Comparison of ENCODE assay signal across 11 cellular contexts in the genomic region with DNA sequence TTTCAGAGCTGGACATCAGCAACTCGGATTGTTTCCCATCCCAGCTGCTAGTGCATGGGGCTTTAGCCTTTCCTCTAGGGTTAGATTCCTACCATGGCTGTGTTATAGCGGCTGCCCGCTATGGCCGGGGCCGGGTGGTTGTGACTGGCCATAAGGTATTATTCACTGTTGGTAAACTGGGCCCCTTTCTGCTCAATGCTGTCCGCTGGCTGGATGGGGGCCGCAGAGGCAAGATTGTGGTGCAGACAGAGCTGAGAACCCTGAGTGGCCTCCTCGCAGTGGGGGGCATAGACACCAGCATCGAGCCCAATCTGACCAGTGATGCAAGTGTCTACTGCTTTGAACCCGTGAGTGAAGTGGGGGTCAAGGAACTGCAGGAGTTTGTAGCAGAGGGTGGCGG. TPM values are rescaled to one million over a fixed set of nuclear protein-coding genes. Genes with fewer than 3 reads are reported as not detected.
DNase-seq lines count a peak whose midpoint lies in the region; ATAC-seq and TF ChIP-seq lines count a peak whose summit lies in the region.
"Not testable (repeated sequence)": the region's sequence is repeated elsewhere in the genome, so short reads cannot be mapped to it uniquely, and the experiment has no call there.
"Had no signal": no experiment of that assay in that cellular context is flagged by ENCODE, and none has a peak within 500 bp of the region (broad histone marks: within the 10 kb centered on the region; RNA-seq: fewer than 3 reads in every experiment).

No MANE protein-coding gene starts in this region.

- DNase-seq in BE2C, result peak; percentile 0
- DNase-seq in activated CD8-positive, alpha-beta memory T cell treated with anti-CD3 and anti-CD28 coated beads, Interleukin-2, amount 50 U/mL, for 48 hours, result peak; percentile 22
- peak; percentile 22 for DNase-seq in chondrocyte (ENCODE audit: low spot score)
- DNase-seq in left ventricle myocardium superior, result peak; percentile 15
- peak in 2 of 3 donors; percentile 5 to 31 for DNase-seq in right lobe of liver
- DNase-seq in sciatic nerve (ENCODE audit: low spot score), result peak; percentile 5
- DNase-seq in suprapubic skin (ENCODE audit: low spot score in 2 of 2), result peak; percentile 30 to 65

- not testable (repeated sequence) for H3K27ac ChIP-seq in right lobe of liver, suprapubic skin

- not testable (repeated sequence) for TF ChIP-seq EP300 in suprapubic skin (IDR thresholded peaks at IDR 0.05)

- intact Hi-C loops in left ventricle myocardium superior (cut with micrococcal nuclease); right lobe of liver (cut with DNase I); sciatic nerve (cut with DNase I): not testable (repeated sequence)

- H3K36me3 Mint-ChIP-seq in chondrocyte (ENCODE audit: low read depth), result not testable (repeated sequence)

- ATAC-seq in left ventricle myocardium superior, result not testable (repeated sequence)
- ATAC-seq in right lobe of liver (peak in 1 of 4 donors; percentile 37), sciatic nerve (peak; percentile 13)

- not testable (repeated sequence) for TF ChIP-seq POLR2A in right lobe of liver (IDR thresholded peaks at IDR 0.05); suprapubic skin (IDR thresholded peaks at IDR 0.05)

- not testable (repeated sequence) for H3K9me3 Mint-ChIP-seq in chondrocyte (ENCODE audit: low read depth)

- not testable (repeated sequence) for H3K4me3 Mint-ChIP-seq in chondrocyte (ENCODE audit: unreplicated experiment)

- not testable (repeated sequence) for H3K9me3 ChIP-seq in BE2C, right lobe of liver, suprapubic skin

- not testable (repeated sequence) for H3K4me3 ChIP-seq in BE2C (ENCODE audit: low read depth, low read length); right lobe of liver; suprapubic skin

- not testable (repeated sequence) for H3K27me3 ChIP-seq in BE2C, right lobe of liver, suprapubic skin

- TF ChIP-seq CTCF in BE2C (IDR thresholded peaks at IDR 0.05; ENCODE audit: low read depth, low read length); chondrocyte (IDR thresholded peaks at IDR 0.05); right lobe of liver (IDR thresholded peaks at IDR 0.05); suprapubic skin (IDR thresholded peaks at IDR 0.05): not testable (repeated sequence)

- H3K4me1 ChIP-seq in BE2C, right lobe of liver, suprapubic skin: not testable (repeated sequence)

- WGBS in right lobe of liver (ENCODE audit: insufficient coverage, low coverage, low lambda C conversion rate, missing lambda C conversion rate), result no CpG with 5 or more reads among the region's 11 CpGs
- WGBS in suprapubic skin, result 100% methylated on average over 4 of the region's 11 CpGs

- not testable (repeated sequence) for H3K4me1 Mint-ChIP-seq in chondrocyte (ENCODE audit: low read depth)

- H3K27me3 Mint-ChIP-seq in chondrocyte (ENCODE audit: low read depth), result not testable (repeated sequence)

- not testable (repeated sequence) for H3K27ac Mint-ChIP-seq in chondrocyte (ENCODE audit: unreplicated experiment)

- H3K36me3 ChIP-seq in BE2C, right lobe of liver, suprapubic skin: not testable (repeated sequence)

RNA-seq across cellular contexts. Expression of a gene that starts 22.7 kb away (rescaled TPM):
- not detected for polyA plus RNA-seq in BE2C (2012; ENCODE audit: insufficient read depth, insufficient read length, low read depth)
- total RNA-seq in chondrocyte (2.1 to 2.8 TPM (median 2.3 TPM) in 3 replicates), left ventricle myocardium superior (0.52 TPM), right lobe of liver (1 to 10 TPM; 2.2 to 8.0 (median 6.0) TPM), sciatic nerve (2.5 TPM), suprapubic skin (10 to 100 TPM in 1 of 4 donors, 1 to 10 TPM in 3; 3.0 to 10.5 (median 8.8) TPM)
- polyA plus RNA-seq: GM23338 had no signal

RNA-seq across cellular contexts. Expression of a gene that starts 26.5 kb away (rescaled TPM):
- not detected for polyA plus RNA-seq in BE2C (2012; ENCODE audit: insufficient read depth, insufficient read length, low read depth)
- total RNA-seq in chondrocyte (0.23 to 0.63 TPM (median 0.32 TPM) in 3 replicates), left ventricle myocardium superior (0.15 TPM), right lobe of liver (under 1 TPM in 4 of 6 experiments, not detected in 2; 0.22 to 0.44 (median 0.36) TPM), sciatic nerve (not detected), suprapubic skin (1 to 10 TPM in 2 of 4 donors, under 1 TPM in 1, not detected in 1; 0.30 to 5.1 (median 3.0) TPM)
- total RNA-seq: B cell, HT1080 had no signal
- polyA plus RNA-seq: CD14-positive monocyte, GM23338 had no signal
